2 cellular contexts compared by ENCODE assay signal in genomic region chr1:211490038-211490678, GRCh38.
TF ChIP-seq lines count a peak whose summit lies in the region.

No MANE protein-coding gene starts in this region.

TF ChIP-seq in GM23338, 12 proteins besides CTCF, POLR2A, EP300 and RAD21:
- TF ChIP-seq EZH2 (IDR thresholded peaks at IDR 0.05; ENCODE audit: low read depth, unreplicated experiment) = no peak
- no peak for TF ChIP-seq STAT1 (IDR thresholded peaks at IDR 0.05; ENCODE audit: unreplicated experiment)
- no peak for TF ChIP-seq REST (IDR thresholded peaks at IDR 0.05; ENCODE audit: unreplicated experiment)

TF ChIP-seq in H1, 55 proteins besides CTCF, POLR2A, EP300 and RAD21:
- no peak for TF ChIP-seq FOSL1 (IDR thresholded peaks at IDR 0.05; ENCODE audit: insufficient read depth, low read depth, low read length)
- TF ChIP-seq MAFK (IDR thresholded peaks at IDR 0.05; ENCODE audit: low read depth, low read length) = no peak
- no peak for TF ChIP-seq ATF2 (IDR thresholded peaks at IDR 0.05; ENCODE audit: low read length)
- no peak for TF ChIP-seq PHF8 (conservative IDR thresholded peaks at IDR 0.05; ENCODE audit: low read depth, low read length)
- TF ChIP-seq RXRA (IDR thresholded peaks at IDR 0.05; ENCODE audit: insufficient read depth, low read depth, low read length) = no peak
- no peak for TF ChIP-seq SP2 (IDR thresholded peaks at IDR 0.05; ENCODE audit: low read length)
- TF ChIP-seq, protein P1, sequence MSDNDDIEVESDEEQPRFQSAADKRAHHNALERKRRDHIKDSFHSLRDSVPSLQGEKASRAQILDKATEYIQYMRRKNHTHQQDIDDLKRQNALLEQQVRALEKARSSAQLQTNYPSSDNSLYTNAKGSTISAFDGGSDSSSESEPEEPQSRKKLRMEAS (IDR thresholded peaks at IDR 0.05) = no peak
- TF ChIP-seq CHD1 (IDR thresholded peaks at IDR 0.05; ENCODE audit: low read depth, low read length) = no peak
- TF ChIP-seq HDAC2 (IDR thresholded peaks at IDR 0.05; ENCODE audit: borderline replicate concordance in 1 of 2, low read depth in 2 of 2, low read length in 2 of 2) = no peak
- TF ChIP-seq CHD2 (IDR thresholded peaks at IDR 0.05; ENCODE audit: low read length) = no peak
- no peak for TF ChIP-seq SIN3A (conservative IDR thresholded peaks at IDR 0.05 in 1 of 2, IDR thresholded peaks at IDR 0.05 in 1 of 2; ENCODE audit: low read depth in 1 of 2, low read length in 2 of 2)
- no peak for TF ChIP-seq SIRT6 (IDR thresholded peaks at IDR 0.05; ENCODE audit: low read length)
- no peak for TF ChIP-seq SP4 (IDR thresholded peaks at IDR 0.05; ENCODE audit: low read length)
- no peak for TF ChIP-seq TBP (IDR thresholded peaks at IDR 0.05; ENCODE audit: low read depth, low read length)
- no peak for TF ChIP-seq CBX5 (IDR thresholded peaks at IDR 0.05; ENCODE audit: low read depth, low read length)
- TF ChIP-seq KDM5A (IDR thresholded peaks at IDR 0.05; ENCODE audit: low read length) = no peak
